12 cellular contexts compared by ENCODE assay signal in the genomic region with DNA sequence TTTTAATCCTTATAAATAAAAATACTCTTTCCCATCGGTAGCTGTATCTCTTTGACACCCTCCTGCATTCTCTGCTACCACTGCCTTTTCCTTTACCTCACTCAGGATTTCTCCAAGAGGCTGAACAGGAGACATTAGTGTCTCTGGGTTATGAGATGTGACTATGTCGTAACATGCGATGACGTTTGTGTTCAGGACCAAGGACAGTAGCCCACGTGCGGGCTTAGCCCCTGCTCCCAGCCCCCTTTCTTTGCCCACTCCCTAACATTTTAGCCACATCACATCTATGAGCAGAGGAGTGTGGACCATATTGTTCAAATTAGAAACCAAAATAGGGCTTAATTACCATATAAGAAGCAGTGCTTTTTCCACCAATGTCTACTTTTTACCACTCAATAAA.
DNase-seq lines count a peak whose midpoint lies in the region; ATAC-seq lines count a peak whose summit lies in the region.
"Had no signal": no experiment of that assay in that cellular context is flagged by ENCODE, and none has a peak within 500 bp of the region (broad histone marks: within the 10 kb centered on the region; RNA-seq: fewer than 3 reads in every experiment).

No MANE protein-coding gene starts in this region.

- H3K4me2 ChIP-seq in GM23248 (ENCODE audit: unreplicated experiment) (no peak overlapping the region), mesendoderm (ENCODE audit: low read length) (no peak overlapping the region)

- H2BK5ac ChIP-seq in mesendoderm (ENCODE audit: low read length): no peak overlapping the region

- no peak overlapping the region for H2AFZ ChIP-seq in GM23248

- H3K23ac ChIP-seq in mesendoderm (ENCODE audit: low read length): no peak overlapping the region

- H4K20me1 ChIP-seq in GM23248 (ENCODE audit: insufficient read depth): no peaks in the 10 kb centered on the region

- no peak overlapping the region for H3K4me3 ChIP-seq in GM23248
- no peak overlapping the region for H3K4me3 ChIP-seq in mesendoderm (ENCODE audit: low read length)
- H3K4me3 ChIP-seq: left ventricle myocardium inferior had no signal

- H3K9me3 ChIP-seq in GM23248 (ENCODE audit: low read depth): no peaks in the 10 kb centered on the region
- H3K9me3 ChIP-seq: left ventricle myocardium inferior, neutrophil had no signal

- ATAC-seq in GM21526 (IDR thresholded peaks at IDR 0.05; ENCODE audit: low FRiP score, unreplicated experiment): no peak
- ATAC-seq in GM21723 (IDR thresholded peaks at IDR 0.05; ENCODE audit: unreplicated experiment): no peak

- H3F3A ChIP-seq in GM23248 (ENCODE audit: insufficient read depth): peaks cover 14% of the 10 kb centered on the region

- H3K18ac ChIP-seq in mesendoderm (ENCODE audit: low read length): no peak overlapping the region

- no peak overlapping the region for H4K5ac ChIP-seq in mesendoderm (ENCODE audit: low read length)

- H3K9me2 ChIP-seq in GM23248 (ENCODE audit: insufficient read depth): no peaks in the 10 kb centered on the region

- H2AK5ac ChIP-seq in mesendoderm (ENCODE audit: low read length): no peak overlapping the region

- no peak overlapping the region for H3K9ac ChIP-seq in GM23248
- H3K9ac ChIP-seq in mesendoderm (ENCODE audit: low read length): no peak overlapping the region

- no peak overlapping the region for H2BK120ac ChIP-seq in mesendoderm (ENCODE audit: low read depth, low read length)

- H3K27ac ChIP-seq in GM23248 (no peak overlapping the region), mesendoderm (ENCODE audit: low read depth, low read length) (no peak overlapping the region)
- H3K27ac ChIP-seq: left ventricle myocardium inferior, neutrophil had no signal

- H3K36me3 ChIP-seq in GM23248 (ENCODE audit: low read depth) (no peaks in the 10 kb centered on the region), mesendoderm (ENCODE audit: control insufficient read depth, insufficient read depth, low read length) (no peaks in the 10 kb centered on the region)
- H3K36me3 ChIP-seq: left ventricle myocardium inferior, neutrophil had no signal

- WGBS in GM23248 (ENCODE audit: low coverage in 1 of 2, low lambda C conversion rate in 2 of 2, missing lambda C conversion rate in 2 of 2), 2 experiments: 21 to 25% methylated on average over 6 of the region's 6 CpGs
- WGBS in mesendoderm (ENCODE audit: extremely low coverage, insufficient coverage, low lambda C conversion rate): 100% methylated on average over 1 of the region's 6 CpGs

- H3K27me3 ChIP-seq in GM23248 (replicated peaks; ENCODE audit: insufficient read depth): no peaks in the 10 kb centered on the region
- no peaks in the 10 kb centered on the region for H3K27me3 ChIP-seq in mesendoderm (ENCODE audit: insufficient read depth, low read length, poor library complexity)

- no peak overlapping the region for H4K8ac ChIP-seq in mesendoderm (ENCODE audit: low read depth, low read length)

- H2BK15ac ChIP-seq in mesendoderm (replicated peaks; ENCODE audit: low read depth): no peak overlapping the region

- H3K4me1 ChIP-seq in GM23248 (ENCODE audit: insufficient read depth) (peaks cover 13% of the 10 kb centered on the region), mesendoderm (ENCODE audit: control insufficient read depth, low read depth, low read length) (peaks cover 12% of the 10 kb centered on the region)

- H3K4ac ChIP-seq in mesendoderm (ENCODE audit: low read depth, low read length): no peak overlapping the region

- no peaks in the 10 kb centered on the region for H3K79me1 ChIP-seq in mesendoderm (ENCODE audit: low read length)

- peak; percentile 35 for DNase-seq in GM23248
- DNase-seq in KBM-7: peak; percentile 12
- DNase-seq in dermis blood vessel endothelial cell: peak; percentile 13
- DNase-seq in mesendoderm: peak; percentile 69
- DNase-seq in DMS153 (lab: John Stamatoyannopoulos, UW): no peak
- DNase-seq: activated CD8-positive, alpha-beta memory T cell treated with anti-CD3 and anti-CD28 coated beads, Interleukin-2, amount 50 U/mL, for 48 hours; CD8-positive, alpha-beta memory T cell; left ventricle myocardium inferior; RPMI8226 had no signal

- H3K79me2 ChIP-seq in GM23248 (ENCODE audit: insufficient read depth) (no peaks in the 10 kb centered on the region), mesendoderm (ENCODE audit: control insufficient read depth, insufficient read depth, low read length) (no peaks in the 10 kb centered on the region)

- in situ Hi-C loops in GM23248 (cut with MboI): no loop called here
- in situ Hi-C loops in KBM-7 (cut with MboI; ENCODE audit: low pct_unique_long_range_greater_than_20kb, low sequenced_read_pairs): no loop called here

- H3K56ac ChIP-seq in mesendoderm (ENCODE audit: low read length): no peak overlapping the region
